10 cellular contexts compared by ENCODE assay signal in the genomic region with DNA sequence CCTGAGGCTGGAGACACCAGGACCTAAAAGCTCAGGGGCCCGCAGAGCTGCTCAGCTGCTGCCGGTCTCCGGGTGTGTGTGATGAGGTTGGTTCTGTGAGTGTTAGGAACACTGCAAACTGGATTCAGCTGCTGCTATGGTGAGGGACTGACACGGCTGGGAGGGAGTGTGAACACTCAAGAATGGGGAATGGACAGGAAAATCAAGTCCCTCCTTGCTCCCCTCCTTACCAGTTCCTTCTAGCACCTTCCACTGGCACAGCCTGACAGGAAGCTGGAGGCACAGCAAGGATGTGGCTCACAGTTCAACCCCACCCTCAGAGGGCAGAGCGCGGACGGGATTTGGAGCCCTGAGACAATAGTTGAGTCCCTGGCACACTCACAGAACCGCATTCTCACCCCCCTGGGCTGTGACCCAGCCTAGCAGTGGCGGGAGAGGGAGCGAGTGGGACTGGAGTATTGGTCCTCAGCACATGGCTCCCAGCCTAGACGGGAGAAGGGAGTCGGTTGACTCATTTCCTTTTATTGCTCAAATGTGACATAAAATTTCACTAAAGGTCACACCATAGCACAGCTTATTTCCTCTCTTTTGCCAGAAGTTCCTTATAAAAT. TPM values are rescaled to one million over a fixed set of nuclear protein-coding genes. Genes with fewer than 3 reads are reported as not detected.
A peak's percentile ranks its signal among the peaks of the same experiment; 100 is the strongest.
DNase-seq lines count a peak whose midpoint lies in the region; ATAC-seq and TF ChIP-seq lines count a peak whose summit lies in the region.
"Had no signal": no experiment of that assay in that cellular context is flagged by ENCODE, and none has a peak within 500 bp of the region (broad histone marks: within the 10 kb centered on the region; RNA-seq: fewer than 3 reads in every experiment).

No MANE protein-coding gene starts in this region.

- H3K36me3 ChIP-seq in adipocyte (ENCODE audit: control insufficient read depth, insufficient read depth, low read length, severe bottlenecking): no peaks in the 10 kb centered on the region
- H3K36me3 ChIP-seq in sigmoid colon: no peaks in the 10 kb centered on the region

- TF ChIP-seq EP300 in sigmoid colon (IDR thresholded peaks at IDR 0.05): no peak

- peaks cover 5 to 29% of the 10 kb centered on the region in 2 donors for H3K27me3 Mint-ChIP-seq in stimulated activated naive B cell treated with anti-CD40 and anti-IgM and Interleukin-4, amounts not matched to agents 10 μg/mL and 1 μg/mL and 100 μg/mL, for 72 hours

- ATAC-seq in left ventricle myocardium superior (peak; percentile 79), HG02588 (IDR thresholded peaks at IDR 0.05; ENCODE audit: unreplicated experiment) (no peak), foreskin keratinocyte (no peak)
- no peak for ATAC-seq in stimulated activated naive B cell treated with anti-CD40 and anti-IgM and Interleukin-4, amounts not matched to agents 10 μg/mL and 1 μg/mL and 100 μg/mL, for 72 hours (replicated peaks)

- 22 to 47% methylated on average over 12 of the region's 12 CpGs for WGBS in sigmoid colon, 2 donors

- H3K27me3 ChIP-seq in adipocyte (replicated peaks; ENCODE audit: control insufficient read depth, insufficient read depth, low read length): peaks cover 10% of the 10 kb centered on the region
- H3K27me3 ChIP-seq in sigmoid colon: no peaks in the 10 kb centered on the region
- no peaks in the 10 kb centered on the region for H3K27me3 ChIP-seq in foreskin keratinocyte

- H3K4me1 ChIP-seq in adipocyte (ENCODE audit: control insufficient read depth, insufficient read depth, low read length) (peaks cover 18% of the 10 kb centered on the region), sigmoid colon (peaks cover 0 to 16% (median 13%) of the 10 kb centered on the region in 4 donors), foreskin keratinocyte (no peaks in the 10 kb centered on the region)

- H3K9me3 ChIP-seq in adipocyte (ENCODE audit: control insufficient read depth, low read length) (no peaks in the 10 kb centered on the region), sigmoid colon (no peaks in the 10 kb centered on the region)

- DNase-seq in ELF-1 (ENCODE audit: low read depth, low spot score): peak; percentile 17
- DNase-seq in adipocyte (ENCODE audit: low read depth): peak; percentile 13
- DNase-seq in left ventricle myocardium superior: peak; percentile 73
- peak; percentile 81 for DNase-seq in sigmoid colon
- DNase-seq in stimulated activated naive B cell treated with anti-CD40 and anti-IgM and Interleukin-4, amounts not matched to agents 10 μg/mL and 1 μg/mL and 100 μg/mL, for 72 hours: no peak
- no peak for DNase-seq in DMS153 treated with DMSO at 0.1 percent for 48 hours (lab: John Stamatoyannopoulos, UW; ENCODE audit: unreplicated experiment)
- no peak for DNase-seq in foreskin keratinocyte
- DNase-seq: naive B cell had no signal

- H3K4me1 Mint-ChIP-seq in stimulated activated naive B cell treated with anti-CD40 and anti-IgM and Interleukin-4, amounts not matched to agents 10 μg/mL and 1 μg/mL and 100 μg/mL, for 72 hours: no peaks in the 10 kb centered on the region

- no peaks in the 10 kb centered on the region for H3K36me3 Mint-ChIP-seq in stimulated activated naive B cell treated with anti-CD40 and anti-IgM and Interleukin-4, amounts not matched to agents 10 μg/mL and 1 μg/mL and 100 μg/mL, for 72 hours
- H3K36me3 Mint-ChIP-seq: naive B cell had no signal

- H3K9me3 Mint-ChIP-seq in stimulated activated naive B cell treated with anti-CD40 and anti-IgM and Interleukin-4, amounts not matched to agents 10 μg/mL and 1 μg/mL and 100 μg/mL, for 72 hours: peaks cover 4 to 10% of the 10 kb centered on the region in 2 donors

- no peak for TF ChIP-seq POLR2A in sigmoid colon (IDR thresholded peaks at IDR 0.05)

- intact Hi-C loops in left ventricle myocardium superior (cut with micrococcal nuclease): no loop called here
- intact Hi-C loops in sigmoid colon (cut with DNase I): loop anchor here (2.0 to 10.0 kb wide), 3 partner anchors 179 to 1115 kb away; no protein-coding TSS in a partner anchor

- H3K27ac ChIP-seq in sigmoid colon (peak overlapping the region; percentile 79 to 84 (median 81)), foreskin keratinocyte (no peak overlapping the region)

- H3K27ac Mint-ChIP-seq in stimulated activated naive B cell treated with anti-CD40 and anti-IgM and Interleukin-4, amounts not matched to agents 10 μg/mL and 1 μg/mL and 100 μg/mL, for 72 hours: no peak overlapping the region

- no peak overlapping the region for H3K4me3 Mint-ChIP-seq in stimulated activated naive B cell treated with anti-CD40 and anti-IgM and Interleukin-4, amounts not matched to agents 10 μg/mL and 1 μg/mL and 100 μg/mL, for 72 hours
- H3K4me3 Mint-ChIP-seq: naive B cell had no signal

- H3K4me3 ChIP-seq in adipocyte (ENCODE audit: low read length): peak overlapping the region; percentile 39
- H3K4me3 ChIP-seq in sigmoid colon: no peak overlapping the region

- peak overlapping the region; percentile 56 for H3K9ac ChIP-seq in adipocyte (ENCODE audit: low read length)

- no peak for TF ChIP-seq CTCF in sigmoid colon (IDR thresholded peaks at IDR 0.05)
- no peak for TF ChIP-seq CTCF in foreskin keratinocyte (conservative IDR thresholded peaks at IDR 0.05)

RNA-seq across cellular contexts. Expression of gene LRRC30, which starts 42.5 kb away (rescaled TPM):
- total RNA-seq in left ventricle myocardium superior (not detected), sigmoid colon (not detected), foreskin keratinocyte (not detected in 2 replicates)
- polyA plus RNA-seq in sigmoid colon (not detected), foreskin keratinocyte (not detected in 2 replicates)
- polyA plus RNA-seq: urinary bladder had no signal

Comparison
In these comparisons a context has a peak if more than half of its experiments do, and no peak if none do; other contexts are left out.
1. DNase-seq: peak in ELF-1 (single experiment), adipocyte (single experiment), left ventricle myocardium superior (single experiment) and sigmoid colon (single experiment); none in stimulated activated naive B cell treated with anti-CD40 and anti-IgM and Interleukin-4, amounts not matched to agents 10 μg/mL and 1 μg/mL and 100 μg/mL, for 72 hours (single experiment), DMS153 treated with DMSO at 0.1 percent for 48 hours (single experiment) and foreskin keratinocyte (0 of 2).